Comparison of ENCODE assay signal across 13 cellular contexts in genomic region chr2:45083175-45083574, GRCh38.
DNase-seq lines count a peak whose midpoint lies in the region; ATAC-seq, FAIRE-seq and TF ChIP-seq lines count a peak whose summit lies in the region.
"Had no signal": no experiment of that assay in that cellular context is flagged by ENCODE, and none has a peak within 500 bp of the region (broad histone marks: within the 10 kb centered on the region; RNA-seq: fewer than 3 reads in every experiment).

No MANE protein-coding gene starts in this region.

- TF ChIP-seq EP300 in HepG2 (IDR thresholded peaks at IDR 0.05; ENCODE audit: low read depth in 2 of 2, low read length in 2 of 2) (no peak), HepG2 (CRISPR knock-in tag; IDR thresholded peaks at IDR 0.05; ENCODE audit: borderline replicate concordance) (no peak)

- intact Hi-C loops in HepG2 (cut with micrococcal nuclease; ENCODE audit: unreplicated experiment): no loop called here
- intact Hi-C loops in right lobe of liver (cut with DNase I): no loop called here

- no TSS peak for BruUV-seq in HepG2 (replicated peaks; lab: Mats Ljungman, UMichigan)

- H3K27ac ChIP-seq in HepG2 (ENCODE audit: extremely low read length, insufficient read depth, low read length): no peak overlapping the region
- H3K27ac ChIP-seq in right lobe of liver: no peak overlapping the region
- peak overlapping the region; percentile 31; the same call in 1 of the 2 replicates for H3K27ac ChIP-seq in VCaP
- H3K27ac ChIP-seq: uterus had no signal

- no peaks in the 10 kb centered on the region for H3K79me2 ChIP-seq in HepG2 (ENCODE audit: insufficient read depth, low read length)

- no peak for TF ChIP-seq RAD21 in HepG2 (CRISPR knock-in tag; IDR thresholded peaks at IDR 0.05)

- no peak for DNase-seq in HepG2 (ENCODE audit: low spot score)
- DNase-seq in right lobe of liver: no peak
- peak; percentile 36 for DNase-seq in M059J (ENCODE audit: low read depth)
- DNase-seq in ureter (ENCODE audit: low spot score): no peak
- DNase-seq in midbrain (lab: John Stamatoyannopoulos, UW): no peak
- DNase-seq: activated CD4-positive, alpha-beta T cell treated with anti-CD3 and anti-CD28 coated beads, Interleukin-2, amount 10 ng/mL, durations not matched to agents 24 days and 14 days; MG63; T1000; uterus had no signal

- WGBS in HepG2 (ENCODE audit: low lambda C conversion rate): 21% methylated on average over 4 of the region's 4 CpGs
- WGBS in right lobe of liver (ENCODE audit: insufficient coverage, low coverage, low lambda C conversion rate, missing lambda C conversion rate): 28% methylated on average over 4 of the region's 4 CpGs

- TF ChIP-seq CTCF in HepG2 (CRISPR knock-in tag; IDR thresholded peaks at IDR 0.05) (no peak), right lobe of liver (IDR thresholded peaks at IDR 0.05) (no peak), VCaP (conservative IDR thresholded peaks at IDR 0.05) (peak; percentile 29)

- POLR2A ChIA-PET in HepG2 (lab: Yijun Ruan, JAX): no interaction called here

- H3K4me2 ChIP-seq in HepG2 (ENCODE audit: low read depth, low read length): no peak overlapping the region

- H3K36me3 ChIP-seq in HepG2 (replicated peaks in 1 of 2; ENCODE audit: control insufficient read depth in 1 of 2, insufficient read depth in 2 of 2, low read length in 2 of 2) (no peaks in the 10 kb centered on the region), right lobe of liver (no peaks in the 10 kb centered on the region)
- H3K36me3 ChIP-seq: MG63, uterus had no signal

- ATAC-seq in HepG2: no peak
- no peak for ATAC-seq in right lobe of liver
- ATAC-seq in HG03039 (IDR thresholded peaks at IDR 0.05; ENCODE audit: unreplicated experiment): no peak
- no peak for ATAC-seq in HG02852 (IDR thresholded peaks at IDR 0.05; ENCODE audit: unreplicated experiment)
- ATAC-seq: Right ventricle myocardium inferior had no signal

- no peak overlapping the region for H3K9ac ChIP-seq in HepG2 (ENCODE audit: insufficient read depth, low read depth, low read length)

- in situ Hi-C loops in HepG2 (cut with HindIII; ENCODE audit: extremely low pct_ligation_motif_present, low pct_unique_long_range_greater_than_20kb): no loop called here

- H3K4me3 ChIP-seq in HepG2 (replicated peaks in 1 of 3; ENCODE audit: insufficient read depth in 1 of 3, low read depth in 2 of 3, low read length in 3 of 3): no peak overlapping the region
- H3K4me3 ChIP-seq in right lobe of liver: no peak overlapping the region
- H3K4me3 ChIP-seq: MG63, uterus had no signal

- no peak for FAIRE-seq in HepG2 (lab: Jason Lieb, UNC)

- no peak overlapping the region for H2AFZ ChIP-seq in HepG2 (ENCODE audit: low read length)

- TF ChIP-seq POLR2A in HepG2 (IDR thresholded peaks at IDR 0.05; ENCODE audit: insufficient read depth in 1 of 2, low read depth in 2 of 2, low read length in 2 of 2) (no peak), right lobe of liver (IDR thresholded peaks at IDR 0.05) (no peak)

- CTCF ChIA-PET in HepG2 (lab: Yijun Ruan, JAX; ENCODE audit: low intra/inter-chr PET ratio, low total read pairs): no interaction called here

- H4K20me1 ChIP-seq in HepG2 (ENCODE audit: insufficient read depth, low read length): no peaks in the 10 kb centered on the region

- H3K27me3 ChIP-seq in HepG2 (ENCODE audit: control insufficient read depth in 1 of 2, insufficient read depth in 2 of 2, low read length in 2 of 2) (0 out of 5 replicates have a peak, but pooled peaks cover 0 to 3% of the 10 kb centered on the region in 2 experiments), right lobe of liver (no peaks in the 10 kb centered on the region)
- H3K27me3 ChIP-seq: MG63, uterus had no signal

- H3K9me3 ChIP-seq in HepG2 (ENCODE audit: low read length) (no peaks in the 10 kb centered on the region), right lobe of liver (no peaks in the 10 kb centered on the region)
- H3K9me3 ChIP-seq: MG63, uterus had no signal

- H3K4me1 ChIP-seq in HepG2 (ENCODE audit: insufficient read depth, low read length): no peaks in the 10 kb centered on the region
- no peaks in the 10 kb centered on the region for H3K4me1 ChIP-seq in right lobe of liver
- H3K4me1 ChIP-seq: uterus had no signal

TF ChIP-seq in HepG2, 621 proteins besides CTCF, POLR2A, EP300 and RAD21:
- no peak for TF ChIP-seq AKAP8 (CRISPR knock-in tag; IDR thresholded peaks at IDR 0.05)
- 0 out of 2 replicates have a peak, but pooled peaks have one; percentile 12 for TF ChIP-seq STAG1 (CRISPR knock-in tag; IDR thresholded peaks at IDR 0.05)
